ENCODE assay signal across 1 cellular context in the genomic region with DNA sequence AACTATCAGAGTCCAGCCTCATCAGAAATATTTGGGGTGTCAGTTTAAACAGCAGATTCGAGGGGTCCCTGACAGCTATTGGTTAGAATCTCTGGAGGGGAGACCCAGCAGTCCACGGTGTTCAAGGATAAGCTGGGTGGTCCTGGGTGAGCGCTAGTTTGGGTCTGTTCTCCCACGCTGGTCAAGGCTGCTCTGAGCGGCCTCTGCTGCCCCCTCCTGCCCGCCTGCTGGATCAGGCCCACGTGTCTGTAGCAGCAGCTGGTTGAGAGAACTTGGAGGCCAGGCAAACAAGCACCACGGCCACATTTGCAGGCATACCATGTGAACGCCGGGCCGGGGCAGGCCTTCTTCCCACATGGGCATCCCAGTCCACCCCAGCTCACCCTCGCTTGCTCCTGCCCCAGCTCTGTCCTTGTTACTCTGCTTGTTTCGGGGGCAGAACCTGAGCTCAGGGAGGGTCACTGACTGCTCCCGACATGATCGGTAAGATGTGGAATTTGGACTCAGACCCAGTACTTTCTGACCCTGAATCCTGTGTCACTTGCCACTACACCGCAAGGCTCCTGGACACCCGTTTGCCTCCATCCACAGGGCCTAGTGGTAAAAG.
TF ChIP-seq lines count a peak whose summit lies in the region.

No MANE protein-coding gene starts in this region.

TF ChIP-seq in HepG2, 621 proteins besides CTCF, POLR2A, EP300 and RAD21 (continued from another document and continues in another):
- TF ChIP-seq, protein P1, sequence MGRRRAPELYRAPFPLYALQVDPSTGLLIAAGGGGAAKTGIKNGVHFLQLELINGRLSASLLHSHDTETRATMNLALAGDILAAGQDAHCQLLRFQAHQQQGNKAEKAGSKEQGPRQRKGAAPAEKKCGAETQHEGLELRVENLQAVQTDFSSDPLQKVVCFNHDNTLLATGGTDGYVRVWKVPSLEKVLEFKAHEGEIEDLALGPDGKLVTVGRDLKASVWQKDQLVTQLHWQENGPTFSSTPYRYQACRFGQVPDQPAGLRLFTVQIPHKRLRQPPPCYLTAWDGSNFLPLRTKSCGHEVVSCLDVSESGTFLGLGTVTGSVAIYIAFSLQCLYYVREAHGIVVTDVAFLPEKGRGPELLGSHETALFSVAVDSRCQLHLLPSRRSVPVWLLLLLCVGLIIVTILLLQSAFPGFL (CRISPR knock-in tag; IDR thresholded peaks at IDR 0.05) = no peak
- TF ChIP-seq HHEX (CRISPR knock-in tag; IDR thresholded peaks at IDR 0.05) (no peak), ZNF260 (CRISPR knock-in tag; IDR thresholded peaks at IDR 0.05; ENCODE audit: borderline replicate concordance, low read depth) (no peak), ZNF143 (CRISPR knock-in tag; IDR thresholded peaks at IDR 0.05) (no peak), XRCC5 (optimal IDR thresholded peaks at IDR 0.05; ENCODE audit: low read length) (peak; percentile 85), TBX2 (CRISPR knock-in tag; IDR thresholded peaks at IDR 0.05; ENCODE audit: borderline replicate concordance) (0 out of 2 replicates have a peak, but pooled peaks have one; percentile 19), ZNF547 (CRISPR knock-in tag; IDR thresholded peaks at IDR 0.05) (no peak), MTA1 (CRISPR knock-in tag; IDR thresholded peaks at IDR 0.05; ENCODE audit: borderline replicate concordance) (no peak), LCORL (IDR thresholded peaks at IDR 0.05) (no peak), LCORL (CRISPR knock-in tag; IDR thresholded peaks at IDR 0.05) (no peak), SP1 (IDR thresholded peaks at IDR 0.05) (no peak), SP1 (CRISPR knock-in tag; IDR thresholded peaks at IDR 0.05) (no peak), ZNF558 (CRISPR knock-in tag; IDR thresholded peaks at IDR 0.05; ENCODE audit: borderline replicate concordance) (no peak), HOXA7 (CRISPR knock-in tag; IDR thresholded peaks at IDR 0.05) (no peak), NFE2L1 (CRISPR knock-in tag; IDR thresholded peaks at IDR 0.05; ENCODE audit: borderline replicate concordance) (no peak), RBFOX2 (IDR thresholded peaks at IDR 0.05; ENCODE audit: low read depth, low read length) (no peak), SMARCC2 (IDR thresholded peaks at IDR 0.05) (no peak), HCFC1 (IDR thresholded peaks at IDR 0.05; ENCODE audit: low read depth, low read length) (no peak), HNRNPUL1 (IDR thresholded peaks at IDR 0.05; ENCODE audit: low read depth, low read length) (no peak), PPARG (CRISPR knock-in tag; conservative IDR thresholded peaks at IDR 0.05) (no peak), KDM1A (CRISPR knock-in tag; IDR thresholded peaks at IDR 0.05) (no peak), NR2F1 (CRISPR knock-in tag; IDR thresholded peaks at IDR 0.05) (no peak), HES4 (CRISPR knock-in tag; IDR thresholded peaks at IDR 0.05; ENCODE audit: borderline replicate concordance) (0 out of 2 replicates have a peak, but pooled peaks have one; percentile 40), ZNF564 (CRISPR knock-in tag; IDR thresholded peaks at IDR 0.05) (no peak), ZNF788 (CRISPR knock-in tag; IDR thresholded peaks at IDR 0.05; ENCODE audit: borderline replicate concordance) (peak; percentile 64; the same call in 1 of the 2 replicates), KDM2A (CRISPR knock-in tag; IDR thresholded peaks at IDR 0.05; ENCODE audit: borderline replicate concordance, low read depth) (peak; percentile 47; the same call in 1 of the 2 replicates), MYC (CRISPR knock-in tag; IDR thresholded peaks at IDR 0.05; ENCODE audit: borderline replicate concordance) (peak; percentile 89), PHF5A (CRISPR knock-in tag; IDR thresholded peaks at IDR 0.05; ENCODE audit: low read depth, unreplicated experiment) (no peak), POLR2AphosphoS5 (IDR thresholded peaks at IDR 0.05; ENCODE audit: low read depth, low read length) (no peak), ZNF768 (CRISPR knock-in tag; IDR thresholded peaks at IDR 0.05) (no peak), FOSL1 (CRISPR knock-in tag; IDR thresholded peaks at IDR 0.05; ENCODE audit: borderline replicate concordance) (no peak), ZFAT (CRISPR knock-in tag; conservative IDR thresholded peaks at IDR 0.05) (no peak), MLLT10 (CRISPR knock-in tag; IDR thresholded peaks at IDR 0.05) (no peak)
- TF ChIP-seq, protein P2, sequence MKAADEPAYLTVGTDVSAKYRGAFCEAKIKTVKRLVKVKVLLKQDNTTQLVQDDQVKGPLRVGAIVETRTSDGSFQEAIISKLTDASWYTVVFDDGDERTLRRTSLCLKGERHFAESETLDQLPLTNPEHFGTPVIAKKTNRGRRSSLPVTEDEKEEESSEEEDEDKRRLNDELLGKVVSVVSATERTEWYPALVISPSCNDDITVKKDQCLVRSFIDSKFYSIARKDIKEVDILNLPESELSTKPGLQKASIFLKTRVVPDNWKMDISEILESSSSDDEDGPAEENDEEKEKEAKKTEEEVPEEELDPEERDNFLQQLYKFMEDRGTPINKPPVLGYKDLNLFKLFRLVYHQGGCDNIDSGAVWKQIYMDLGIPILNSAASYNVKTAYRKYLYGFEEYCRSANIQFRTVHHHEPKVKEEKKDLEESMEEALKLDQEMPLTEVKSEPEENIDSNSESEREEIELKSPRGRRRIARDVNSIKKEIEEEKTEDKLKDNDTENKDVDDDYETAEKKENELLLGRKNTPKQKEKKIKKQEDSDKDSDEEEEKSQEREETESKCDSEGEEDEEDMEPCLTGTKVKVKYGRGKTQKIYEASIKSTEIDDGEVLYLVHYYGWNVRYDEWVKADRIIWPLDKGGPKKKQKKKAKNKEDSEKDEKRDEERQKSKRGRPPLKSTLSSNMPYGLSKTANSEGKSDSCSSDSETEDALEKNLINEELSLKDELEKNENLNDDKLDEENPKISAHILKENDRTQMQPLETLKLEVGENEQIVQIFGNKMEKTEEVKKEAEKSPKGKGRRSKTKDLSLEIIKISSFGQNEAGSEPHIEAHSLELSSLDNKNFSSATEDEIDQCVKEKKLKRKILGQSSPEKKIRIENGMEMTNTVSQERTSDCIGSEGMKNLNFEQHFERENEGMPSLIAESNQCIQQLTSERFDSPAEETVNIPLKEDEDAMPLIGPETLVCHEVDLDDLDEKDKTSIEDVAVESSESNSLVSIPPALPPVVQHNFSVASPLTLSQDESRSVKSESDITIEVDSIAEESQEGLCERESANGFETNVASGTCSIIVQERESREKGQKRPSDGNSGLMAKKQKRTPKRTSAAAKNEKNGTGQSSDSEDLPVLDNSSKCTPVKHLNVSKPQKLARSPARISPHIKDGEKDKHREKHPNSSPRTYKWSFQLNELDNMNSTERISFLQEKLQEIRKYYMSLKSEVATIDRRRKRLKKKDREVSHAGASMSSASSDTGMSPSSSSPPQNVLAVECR (CRISPR knock-in tag; IDR thresholded peaks at IDR 0.05; ENCODE audit: borderline replicate concordance) = no peak; the same call in 1 of the 2 replicates
- TF ChIP-seq, protein P3, sequence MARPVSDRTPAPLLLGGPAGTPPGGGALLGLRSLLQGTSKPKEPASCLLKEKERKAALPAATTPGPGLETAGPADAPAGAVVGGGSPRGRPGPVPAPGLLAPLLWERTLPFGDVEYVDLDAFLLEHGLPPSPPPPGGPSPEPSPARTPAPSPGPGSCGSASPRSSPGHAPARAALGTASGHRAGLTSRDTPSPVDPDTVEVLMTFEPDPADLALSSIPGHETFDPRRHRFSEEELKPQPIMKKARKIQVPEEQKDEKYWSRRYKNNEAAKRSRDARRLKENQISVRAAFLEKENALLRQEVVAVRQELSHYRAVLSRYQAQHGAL (CRISPR knock-in tag; IDR thresholded peaks at IDR 0.05; ENCODE audit: not compliant biosample characterization) = no peak
- TF ChIP-seq, protein P4, sequence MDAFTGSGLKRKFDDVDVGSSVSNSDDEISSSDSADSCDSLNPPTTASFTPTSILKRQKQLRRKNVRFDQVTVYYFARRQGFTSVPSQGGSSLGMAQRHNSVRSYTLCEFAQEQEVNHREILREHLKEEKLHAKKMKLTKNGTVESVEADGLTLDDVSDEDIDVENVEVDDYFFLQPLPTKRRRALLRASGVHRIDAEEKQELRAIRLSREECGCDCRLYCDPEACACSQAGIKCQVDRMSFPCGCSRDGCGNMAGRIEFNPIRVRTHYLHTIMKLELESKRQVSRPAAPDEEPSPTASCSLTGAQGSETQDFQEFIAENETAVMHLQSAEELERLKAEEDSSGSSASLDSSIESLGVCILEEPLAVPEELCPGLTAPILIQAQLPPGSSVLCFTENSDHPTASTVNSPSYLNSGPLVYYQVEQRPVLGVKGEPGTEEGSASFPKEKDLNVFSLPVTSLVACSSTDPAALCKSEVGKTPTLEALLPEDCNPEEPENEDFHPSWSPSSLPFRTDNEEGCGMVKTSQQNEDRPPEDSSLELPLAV (CRISPR knock-in tag; conservative IDR thresholded peaks at IDR 0.05; ENCODE audit: low read depth) = no peak
- TF ChIP-seq, protein P5, sequence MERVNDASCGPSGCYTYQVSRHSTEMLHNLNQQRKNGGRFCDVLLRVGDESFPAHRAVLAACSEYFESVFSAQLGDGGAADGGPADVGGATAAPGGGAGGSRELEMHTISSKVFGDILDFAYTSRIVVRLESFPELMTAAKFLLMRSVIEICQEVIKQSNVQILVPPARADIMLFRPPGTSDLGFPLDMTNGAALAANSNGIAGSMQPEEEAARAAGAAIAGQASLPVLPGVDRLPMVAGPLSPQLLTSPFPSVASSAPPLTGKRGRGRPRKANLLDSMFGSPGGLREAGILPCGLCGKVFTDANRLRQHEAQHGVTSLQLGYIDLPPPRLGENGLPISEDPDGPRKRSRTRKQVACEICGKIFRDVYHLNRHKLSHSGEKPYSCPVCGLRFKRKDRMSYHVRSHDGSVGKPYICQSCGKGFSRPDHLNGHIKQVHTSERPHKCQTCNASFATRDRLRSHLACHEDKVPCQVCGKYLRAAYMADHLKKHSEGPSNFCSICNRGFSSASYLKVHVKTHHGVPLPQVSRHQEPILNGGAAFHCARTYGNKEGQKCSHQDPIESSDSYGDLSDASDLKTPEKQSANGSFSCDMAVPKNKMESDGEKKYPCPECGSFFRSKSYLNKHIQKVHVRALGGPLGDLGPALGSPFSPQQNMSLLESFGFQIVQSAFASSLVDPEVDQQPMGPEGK (CRISPR knock-in tag; IDR thresholded peaks at IDR 0.05) = no peak
- TF ChIP-seq, protein P6, sequence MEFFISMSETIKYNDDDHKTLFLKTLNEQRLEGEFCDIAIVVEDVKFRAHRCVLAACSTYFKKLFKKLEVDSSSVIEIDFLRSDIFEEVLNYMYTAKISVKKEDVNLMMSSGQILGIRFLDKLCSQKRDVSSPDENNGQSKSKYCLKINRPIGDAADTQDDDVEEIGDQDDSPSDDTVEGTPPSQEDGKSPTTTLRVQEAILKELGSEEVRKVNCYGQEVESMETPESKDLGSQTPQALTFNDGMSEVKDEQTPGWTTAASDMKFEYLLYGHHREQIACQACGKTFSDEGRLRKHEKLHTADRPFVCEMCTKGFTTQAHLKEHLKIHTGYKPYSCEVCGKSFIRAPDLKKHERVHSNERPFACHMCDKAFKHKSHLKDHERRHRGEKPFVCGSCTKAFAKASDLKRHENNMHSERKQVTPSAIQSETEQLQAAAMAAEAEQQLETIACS (CRISPR knock-in tag; IDR thresholded peaks at IDR 0.05) = no peak
- TF ChIP-seq, protein P7, sequence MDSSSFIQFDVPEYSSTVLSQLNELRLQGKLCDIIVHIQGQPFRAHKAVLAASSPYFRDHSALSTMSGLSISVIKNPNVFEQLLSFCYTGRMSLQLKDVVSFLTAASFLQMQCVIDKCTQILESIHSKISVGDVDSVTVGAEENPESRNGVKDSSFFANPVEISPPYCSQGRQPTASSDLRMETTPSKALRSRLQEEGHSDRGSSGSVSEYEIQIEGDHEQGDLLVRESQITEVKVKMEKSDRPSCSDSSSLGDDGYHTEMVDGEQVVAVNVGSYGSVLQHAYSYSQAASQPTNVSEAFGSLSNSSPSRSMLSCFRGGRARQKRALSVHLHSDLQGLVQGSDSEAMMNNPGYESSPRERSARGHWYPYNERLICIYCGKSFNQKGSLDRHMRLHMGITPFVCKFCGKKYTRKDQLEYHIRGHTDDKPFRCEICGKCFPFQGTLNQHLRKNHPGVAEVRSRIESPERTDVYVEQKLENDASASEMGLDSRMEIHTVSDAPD (CRISPR knock-in tag; IDR thresholded peaks at IDR 0.05) = no peak
- TF ChIP-seq, protein P8, sequence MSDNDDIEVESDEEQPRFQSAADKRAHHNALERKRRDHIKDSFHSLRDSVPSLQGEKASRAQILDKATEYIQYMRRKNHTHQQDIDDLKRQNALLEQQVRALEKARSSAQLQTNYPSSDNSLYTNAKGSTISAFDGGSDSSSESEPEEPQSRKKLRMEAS (IDR thresholded peaks at IDR 0.05) = peak; percentile 74; the same call in 1 of the 2 replicates
